8 cellular contexts compared by ENCODE assay signal in the genomic region with DNA sequence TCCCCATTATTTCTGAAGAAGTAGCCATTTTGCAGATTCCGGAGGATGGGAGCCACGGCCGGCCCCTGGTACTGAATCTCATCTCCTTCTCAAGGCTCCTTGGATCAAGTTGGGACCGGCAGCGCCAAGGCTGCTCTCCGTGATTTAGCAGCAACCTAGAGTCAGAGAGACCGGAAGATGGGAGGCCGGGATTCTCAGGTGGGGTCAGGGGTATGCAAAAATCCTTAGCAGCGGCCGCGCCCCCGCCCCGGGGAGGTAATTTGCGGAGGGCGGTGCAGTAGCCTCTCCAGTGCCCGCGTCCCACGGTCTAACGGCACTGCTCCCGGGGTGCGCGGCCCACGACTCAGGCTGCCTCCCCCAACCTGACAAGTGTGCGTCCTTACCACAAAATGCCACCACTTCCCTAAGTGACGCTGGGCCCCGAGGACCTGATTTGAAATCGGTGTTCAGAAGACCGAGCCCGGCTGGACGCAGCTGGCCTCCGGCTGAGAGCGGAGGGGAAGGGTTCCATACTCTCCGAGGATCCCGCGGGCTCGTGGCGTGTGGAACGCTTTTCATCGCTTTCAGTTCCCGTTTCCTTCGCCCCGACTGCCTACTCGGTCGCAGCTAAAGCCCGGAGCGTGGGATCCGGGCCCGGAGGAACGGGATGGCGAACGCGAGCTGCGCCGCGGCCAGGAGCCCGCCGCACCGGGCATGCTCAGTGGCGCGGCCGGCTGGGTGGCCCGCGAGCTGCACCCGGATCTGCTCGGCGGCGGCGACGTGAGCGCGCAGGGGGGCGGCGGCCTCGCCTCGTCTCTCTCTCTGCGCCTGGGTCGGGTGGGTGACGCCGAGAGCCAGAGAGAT. TPM values are rescaled to one million over a fixed set of nuclear protein-coding genes. Genes with fewer than 3 reads are reported as not detected.
DNase-seq lines count a peak whose midpoint lies in the region; ATAC-seq, FAIRE-seq and TF ChIP-seq lines count a peak whose summit lies in the region.

A gene with protein sequence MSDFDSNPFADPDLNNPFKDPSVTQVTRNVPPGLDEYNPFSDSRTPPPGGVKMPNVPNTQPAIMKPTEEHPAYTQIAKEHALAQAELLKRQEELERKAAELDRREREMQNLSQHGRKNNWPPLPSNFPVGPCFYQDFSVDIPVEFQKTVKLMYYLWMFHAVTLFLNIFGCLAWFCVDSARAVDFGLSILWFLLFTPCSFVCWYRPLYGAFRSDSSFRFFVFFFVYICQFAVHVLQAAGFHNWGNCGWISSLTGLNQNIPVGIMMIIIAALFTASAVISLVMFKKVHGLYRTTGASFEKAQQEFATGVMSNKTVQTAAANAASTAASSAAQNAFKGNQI (plus strand): TSS at position 787 of the 843 bp plus-strand sequence. CDS start 55 bp downstream, at position 842.

- peak within 1 kb of the TSS; percentile 89 to 97 (median 94) for H3K4me3 Mint-ChIP-seq in naive thymus-derived CD4-positive, alpha-beta T cell
- H3K4me3 Mint-ChIP-seq in stimulated activated naive B cell treated with anti-CD40 and anti-IgM and Interleukin-4, amounts not matched to agents 10 μg/mL and 1 μg/mL and 100 μg/mL, for 72 hours = peak within 1 kb of the TSS; percentile 90 to 92

- peak within 1 kb of the TSS; percentile 97 for H3K4me3 ChIP-seq in DOHH2 (ENCODE audit: low read length)
- peak within 1 kb of the TSS; percentile 5 for H3K4me3 ChIP-seq in KMS-11 (IDR thresholded peaks at IDR 0.05; ENCODE audit: insufficient read depth, low read depth, low read length)
- peak within 1 kb of the TSS; percentile 99 for H3K4me3 ChIP-seq in naive thymus-derived CD4-positive, alpha-beta T cell (ENCODE audit: low read length)

- CTCF ChIA-PET in naive thymus-derived CD4-positive, alpha-beta T cell (lab: Charles Lee) = interaction anchor here (0.7 to 4.0 kb wide), 3 partner anchors 40 to 66 kb away, joined by 3 to 27 read pairs (median 3); a partner anchor contains a TSS

- H3F3A ChIP-seq in DOHH2 (ENCODE audit: control insufficient read depth, insufficient read depth) = peaks cover 12% of the 10 kb centered on the region

- peak within 1 kb of the TSS; percentile 91 for H3K9ac ChIP-seq in KMS-11

- ATAC-seq in GM21737 (IDR thresholded peaks at IDR 0.05; ENCODE audit: unreplicated experiment) = peak; percentile 78
- ATAC-seq in naive thymus-derived CD4-positive, alpha-beta T cell = peak; percentile 92
- ATAC-seq in stimulated activated naive B cell treated with anti-CD40 and anti-IgM and Interleukin-4, amounts not matched to agents 10 μg/mL and 1 μg/mL and 100 μg/mL, for 72 hours (replicated peaks) = peak; percentile 91 to 92

- H3K4me1 ChIP-seq in DOHH2 (ENCODE audit: control insufficient read depth, low read length) = peaks cover 25% of the 10 kb centered on the region
- H3K4me1 ChIP-seq in KMS-11 (ENCODE audit: low read depth, poor library complexity, severe bottlenecking) = peaks cover 19% of the 10 kb centered on the region
- H3K4me1 ChIP-seq in naive thymus-derived CD4-positive, alpha-beta T cell (ENCODE audit: control insufficient read depth in 2 of 2, insufficient read depth in 2 of 2, low read length in 2 of 2) = peaks cover 11 to 16% of the 10 kb centered on the region in 2 donors

- peaks cover 0 to 13% (median 3%) of the 10 kb centered on the region in 5 donors for H3K36me3 Mint-ChIP-seq in naive thymus-derived CD4-positive, alpha-beta T cell
- H3K36me3 Mint-ChIP-seq in stimulated activated naive B cell treated with anti-CD40 and anti-IgM and Interleukin-4, amounts not matched to agents 10 μg/mL and 1 μg/mL and 100 μg/mL, for 72 hours = peaks cover 3 to 11% of the 10 kb centered on the region in 2 donors

- peak within 1 kb of the TSS; percentile 71 to 97 (median 96) for H3K27ac Mint-ChIP-seq in naive thymus-derived CD4-positive, alpha-beta T cell
- H3K27ac Mint-ChIP-seq in stimulated activated naive B cell treated with anti-CD40 and anti-IgM and Interleukin-4, amounts not matched to agents 10 μg/mL and 1 μg/mL and 100 μg/mL, for 72 hours = peak within 1 kb of the TSS; percentile 99

- H3K27me3 ChIP-seq in DOHH2 (ENCODE audit: control insufficient read depth, low read length) (no peaks in the 10 kb centered on the region), KMS-11 (ENCODE audit: insufficient read depth, low read depth) (no peaks in the 10 kb centered on the region)
- no peaks in the 10 kb centered on the region for H3K27me3 ChIP-seq in naive thymus-derived CD4-positive, alpha-beta T cell (ENCODE audit: control insufficient read depth in 2 of 2, insufficient read depth in 2 of 2, low read length in 2 of 2)

- H3K27ac ChIP-seq in DOHH2 (ENCODE audit: low read depth, low read length) (peak within 1 kb of the TSS; percentile 94), KMS-11 (peak within 1 kb of the TSS; percentile 86)
- peak within 1 kb of the TSS; percentile 85 for H3K27ac ChIP-seq in naive thymus-derived CD4-positive, alpha-beta T cell (ENCODE audit: low read depth, low read length)

- intact Hi-C loops in naive thymus-derived CD4-positive, alpha-beta T cell (cut with micrococcal nuclease) = loop anchor here (1.0 to 10.0 kb wide), 11 partner anchors 66 to 1325 kb away; a partner anchor contains a TSS

- H4K20me1 ChIP-seq in DOHH2 (ENCODE audit: control insufficient read depth, insufficient read depth, low read depth, low read length) (no peaks in the 10 kb centered on the region), KMS-11 (ENCODE audit: insufficient read depth) (no peaks in the 10 kb centered on the region)

- DNase-seq in RCC 7860 (ENCODE audit: low spot score) (peak; percentile 69), activated T-helper 1 cell treated with Interleukin-2 at 50 U/mL for 16 hours (ENCODE audit: low read depth) (peak; percentile 85), fibroblast of gingiva (ENCODE audit: low read depth) (peak; percentile 91)
- DNase-seq in naive thymus-derived CD4-positive, alpha-beta T cell = peak; percentile 84 to 96 (median 93)
- DNase-seq in stimulated activated naive B cell treated with anti-CD40 and anti-IgM and Interleukin-4, amounts not matched to agents 10 μg/mL and 1 μg/mL and 100 μg/mL, for 72 hours = peak; percentile 97

- no peak for FAIRE-seq in RCC 7860 (lab: Jason Lieb, UNC)

- H3K4me1 Mint-ChIP-seq in naive thymus-derived CD4-positive, alpha-beta T cell = peaks cover 27 to 64% (median 55%) of the 10 kb centered on the region in 7 donors
- peaks cover 19 to 42% of the 10 kb centered on the region in 2 donors for H3K4me1 Mint-ChIP-seq in stimulated activated naive B cell treated with anti-CD40 and anti-IgM and Interleukin-4, amounts not matched to agents 10 μg/mL and 1 μg/mL and 100 μg/mL, for 72 hours

- no peaks in the 10 kb centered on the region for H3K9me2 ChIP-seq in DOHH2 (replicated peaks; ENCODE audit: control insufficient read depth, low read length)

- H3K79me2 ChIP-seq in DOHH2 (ENCODE audit: control insufficient read depth, low read length) (peaks cover 59% of the 10 kb centered on the region), KMS-11 (ENCODE audit: insufficient read depth, low read depth) (peaks cover 25% of the 10 kb centered on the region; the same call in 1 of the 2 replicates)

- no peaks in the 10 kb centered on the region for H3K27me3 Mint-ChIP-seq in naive thymus-derived CD4-positive, alpha-beta T cell
- no peaks in the 10 kb centered on the region for H3K27me3 Mint-ChIP-seq in stimulated activated naive B cell treated with anti-CD40 and anti-IgM and Interleukin-4, amounts not matched to agents 10 μg/mL and 1 μg/mL and 100 μg/mL, for 72 hours

- peak within 1 kb of the TSS; percentile 96 for H3K4me2 ChIP-seq in DOHH2 (ENCODE audit: low read length)
- H3K4me2 ChIP-seq in KMS-11 = peak within 1 kb of the TSS; percentile 57

- TF ChIP-seq CTCF in DOHH2 (IDR thresholded peaks at IDR 0.05; ENCODE audit: low read depth, low read length, poor library complexity, severe bottlenecking) (no peak), KMS-11 (conservative IDR thresholded peaks at IDR 0.05; ENCODE audit: low read depth, low read length) (no peak)

- no peaks in the 10 kb centered on the region for H3K9me3 ChIP-seq in DOHH2 (ENCODE audit: control insufficient read depth, insufficient read depth, low read length)
- no peaks in the 10 kb centered on the region for H3K9me3 ChIP-seq in naive thymus-derived CD4-positive, alpha-beta T cell (ENCODE audit: control insufficient read depth in 2 of 3, low read length in 3 of 3)

- POLR2A ChIA-PET in naive thymus-derived CD4-positive, alpha-beta T cell (lab: Charles Lee) = interaction anchor here (0.7 to 2.2 kb wide), 10 partner anchors 9 to 1329 kb away, joined by 3 to 106 read pairs (median 4); a partner anchor contains a TSS

- H2AFZ ChIP-seq in KMS-11 (ENCODE audit: low read depth) = peak within 1 kb of the TSS; percentile 92

- no peaks in the 10 kb centered on the region for H3K9me3 Mint-ChIP-seq in naive thymus-derived CD4-positive, alpha-beta T cell
- H3K9me3 Mint-ChIP-seq in stimulated activated naive B cell treated with anti-CD40 and anti-IgM and Interleukin-4, amounts not matched to agents 10 μg/mL and 1 μg/mL and 100 μg/mL, for 72 hours = no peaks in the 10 kb centered on the region

- peaks cover 10% of the 10 kb centered on the region for H3K36me3 ChIP-seq in DOHH2 (ENCODE audit: control insufficient read depth, low read length)
- no peaks in the 10 kb centered on the region for H3K36me3 ChIP-seq in KMS-11 (ENCODE audit: insufficient read depth)
- peaks cover 0 to 11% (median 0%) of the 10 kb centered on the region in 3 experiments for H3K36me3 ChIP-seq in naive thymus-derived CD4-positive, alpha-beta T cell (ENCODE audit: control insufficient read depth in 2 of 3, insufficient read depth in 3 of 3, low read length in 3 of 3)

RNA-seq across cellular contexts. Expression of the gene that starts here (rescaled TPM):
- total RNA-seq in naive thymus-derived CD4-positive, alpha-beta T cell = 10 to 100 TPM; 16.9 to 27.6 (median 23.0) TPM
- 10 to 100 TPM; 25.7 to 29.8 TPM for polyA plus RNA-seq in naive thymus-derived CD4-positive, alpha-beta T cell

Comparison
In these comparisons a context has a peak if more than half of its experiments do, and no peak if none do; other contexts are left out.
1. Peak in every context shown above with its lines: DNase-seq, ATAC-seq, H3K4me3 ChIP-seq and H3K27ac ChIP-seq.
2. H3K4me3 ChIP-seq: peak in every context shown above with its lines; median percentile 99 in naive thymus-derived CD4-positive, alpha-beta T cell; 97 in DOHH2; 5 in KMS-11.